In genomic region chr10:73967022-73967429, GRCh38 we compare ENCODE assay signal across 1 cellular context.
TF ChIP-seq lines count a peak whose summit lies in the region.

No MANE protein-coding gene starts in this region.

TF ChIP-seq in HepG2, 621 proteins besides CTCF, POLR2A, EP300 and RAD21:
- no peak for TF ChIP-seq KLF16 (CRISPR knock-in tag; IDR thresholded peaks at IDR 0.05)
- no peak for TF ChIP-seq RFX3 (CRISPR knock-in tag; IDR thresholded peaks at IDR 0.05)
- no peak for TF ChIP-seq ZNF773 (CRISPR knock-in tag; IDR thresholded peaks at IDR 0.05; ENCODE audit: borderline replicate concordance)
- no peak for TF ChIP-seq STAG1 (CRISPR knock-in tag; IDR thresholded peaks at IDR 0.05)
- TF ChIP-seq ZNF704 (CRISPR knock-in tag; IDR thresholded peaks at IDR 0.05; ENCODE audit: borderline replicate concordance), result no peak
- no peak for TF ChIP-seq FOXP1 (IDR thresholded peaks at IDR 0.05)
- TF ChIP-seq FOXP1 (CRISPR knock-in tag; IDR thresholded peaks at IDR 0.05), result no peak
- TF ChIP-seq ZNF383 (CRISPR knock-in tag; IDR thresholded peaks at IDR 0.05; ENCODE audit: borderline replicate concordance), result no peak
- no peak for TF ChIP-seq ZBTB49 (CRISPR knock-in tag; IDR thresholded peaks at IDR 0.05; ENCODE audit: borderline replicate concordance)
- no peak for TF ChIP-seq MXD3 (CRISPR knock-in tag; IDR thresholded peaks at IDR 0.05)
- no peak for TF ChIP-seq TCF7 (IDR thresholded peaks at IDR 0.05; ENCODE audit: low read depth)
- no peak for TF ChIP-seq HMG20A (CRISPR knock-in tag; IDR thresholded peaks at IDR 0.05; ENCODE audit: borderline replicate concordance)
- TF ChIP-seq ZNF703 (CRISPR knock-in tag; IDR thresholded peaks at IDR 0.05; ENCODE audit: borderline replicate concordance), result no peak
- TF ChIP-seq ZNF737 (CRISPR knock-in tag; IDR thresholded peaks at IDR 0.05; ENCODE audit: borderline replicate concordance), result no peak
- TF ChIP-seq ATF5 (CRISPR knock-in tag; IDR thresholded peaks at IDR 0.05; ENCODE audit: low read depth), result no peak
